In genomic region chr3:33439421-33440327, GRCh38 we compare ENCODE assay signal across 1 cellular context.
TF ChIP-seq lines count a peak whose summit lies in the region.

No MANE protein-coding gene starts in this region.

TF ChIP-seq in HepG2, 621 proteins besides CTCF, POLR2A, EP300 and RAD21 (continued from another document and continues in another):
- TF ChIP-seq FOXO4 (CRISPR knock-in tag; conservative IDR thresholded peaks at IDR 0.05) (no peak), TCF12 (IDR thresholded peaks at IDR 0.05) (no peak), TCF12 (CRISPR knock-in tag; IDR thresholded peaks at IDR 0.05) (no peak; the same call in 1 of the 2 replicates), SATB2 (CRISPR knock-in tag; IDR thresholded peaks at IDR 0.05) (no peak), ZNF570 (CRISPR knock-in tag; IDR thresholded peaks at IDR 0.05; ENCODE audit: borderline replicate concordance) (no peak), ZNF564 (CRISPR knock-in tag; IDR thresholded peaks at IDR 0.05) (no peak), ZNF580 (CRISPR knock-in tag; IDR thresholded peaks at IDR 0.05; ENCODE audit: borderline replicate concordance, low read depth) (no peak), ZKSCAN1 (IDR thresholded peaks at IDR 0.05; ENCODE audit: low read length) (no peak), FOXK1 (CRISPR knock-in tag; IDR thresholded peaks at IDR 0.05; ENCODE audit: borderline replicate concordance, low read depth) (no peak; the same call in 1 of the 2 replicates), BRD4 (CRISPR knock-in tag; IDR thresholded peaks at IDR 0.05) (no peak; the same call in 1 of the 2 replicates), ZBTB44 (CRISPR knock-in tag; IDR thresholded peaks at IDR 0.05) (0 out of 2 replicates have a peak, but pooled peaks have one; percentile 28), ZNF121 (CRISPR knock-in tag; IDR thresholded peaks at IDR 0.05) (peak; percentile 57; the same call in 1 of the 2 replicates), ZMYM4 (CRISPR knock-in tag; IDR thresholded peaks at IDR 0.05) (peak; percentile 51; the same call in 1 of the 2 replicates), MTERF4 (CRISPR knock-in tag; IDR thresholded peaks at IDR 0.05) (peak; percentile 55; the same call in 1 of the 2 replicates), CBFB (CRISPR knock-in tag; IDR thresholded peaks at IDR 0.05) (no peak), SPEN (CRISPR knock-in tag; IDR thresholded peaks at IDR 0.05; ENCODE audit: low read depth) (no peak), MEIS1 (CRISPR knock-in tag; IDR thresholded peaks at IDR 0.05; ENCODE audit: borderline replicate concordance) (no peak), HNRNPK (IDR thresholded peaks at IDR 0.05; ENCODE audit: low read depth, low read length, poor library complexity, severe bottlenecking) (no peak), ZFP90 (CRISPR knock-in tag; IDR thresholded peaks at IDR 0.05; ENCODE audit: borderline replicate concordance) (no peak; the same call in 1 of the 2 replicates), NFYC (CRISPR knock-in tag; IDR thresholded peaks at IDR 0.05) (0 out of 2 replicates have a peak, but pooled peaks have one; percentile 29), ZNF460 (CRISPR knock-in tag; IDR thresholded peaks at IDR 0.05; ENCODE audit: borderline replicate concordance) (no peak), AHDC1 (CRISPR knock-in tag; IDR thresholded peaks at IDR 0.05; ENCODE audit: borderline replicate concordance) (no peak), ZNF770 (CRISPR knock-in tag; IDR thresholded peaks at IDR 0.05) (peak; percentile 43), E2F5 (CRISPR knock-in tag; conservative IDR thresholded peaks at IDR 0.05) (no peak), ZNF800 (CRISPR knock-in tag; IDR thresholded peaks at IDR 0.05) (peak; percentile 26; the same call in 1 of the 2 replicates), UBTF (CRISPR knock-in tag; IDR thresholded peaks at IDR 0.05) (peak; percentile 90), ZNF142 (CRISPR knock-in tag; IDR thresholded peaks at IDR 0.05) (peak; percentile 52; the same call in 1 of the 2 replicates)
